Comparison of ENCODE assay signal across 20 cellular contexts in genomic region chr1:228245111-228245510, GRCh38. TPM values are rescaled to one million over a fixed set of nuclear protein-coding genes. Genes with fewer than 3 reads are reported as not detected.
DNase-seq lines count a peak whose midpoint lies in the region; ATAC-seq, FAIRE-seq and TF ChIP-seq lines count a peak whose summit lies in the region.
"Had no signal": no experiment of that assay in that cellular context is flagged by ENCODE, and none has a peak within 500 bp of the region (broad histone marks: within the 10 kb centered on the region; RNA-seq: fewer than 3 reads in every experiment).

No MANE protein-coding gene starts in this region.

- H3K36me3 ChIP-seq in K562 (ENCODE audit: control insufficient read depth, insufficient read depth, low read length) (peaks cover 7% of the 10 kb centered on the region; the same call in 1 of the 3 replicates), keratinocyte (ENCODE audit: control insufficient read depth in 2 of 2, extremely low read depth in 1 of 2, insufficient read depth in 2 of 2, low read length in 2 of 2) (peaks cover 6 to 7% of the 10 kb centered on the region in 2 experiments), sigmoid colon (peaks cover 0 to 9% (median 2%) of the 10 kb centered on the region in 4 donors)

- H3K9me3 ChIP-seq in K562 (replicated peaks; ENCODE audit: control insufficient read depth, insufficient read depth, low read depth, low read length): peaks cover 23% of the 10 kb centered on the region
- peaks cover 15% of the 10 kb centered on the region for H3K9me3 ChIP-seq in keratinocyte (ENCODE audit: control insufficient read depth, low read depth, low read length)
- H3K9me3 ChIP-seq in sigmoid colon: peaks cover 6 to 37% (median 21%) of the 10 kb centered on the region in 4 donors

- H3K27me3 ChIP-seq in K562 (ENCODE audit: control insufficient read depth in 2 of 2, insufficient read depth in 2 of 2, low read length in 2 of 2): no peaks in the 10 kb centered on the region
- no peaks in the 10 kb centered on the region for H3K27me3 ChIP-seq in keratinocyte (ENCODE audit: control insufficient read depth, extremely low read depth, insufficient read depth, low read length)
- no peaks in the 10 kb centered on the region for H3K27me3 ChIP-seq in sigmoid colon

- H3K27ac ChIP-seq in K562 (ENCODE audit: extremely low read depth, low read depth, low read length) (no peak overlapping the region), keratinocyte (ENCODE audit: control insufficient read depth, insufficient read depth, low read length) (no peak overlapping the region), sigmoid colon (no peak overlapping the region)
- H3K27ac ChIP-seq: C4-2B, HL-60 had no signal

- dilution Hi-C loops in keratinocyte (cut with MboI; ENCODE audit: extremely low pct_ligation_motif_present, low sequenced_read_pairs): no loop called here

- no peak overlapping the region for H3K4me2 ChIP-seq in K562 (ENCODE audit: insufficient read depth, low read length)
- no peak overlapping the region for H3K4me2 ChIP-seq in keratinocyte (ENCODE audit: control insufficient read depth, extremely low read depth, insufficient read depth, low read depth, low read length)
- H3K4me2 ChIP-seq: GM23338 had no signal

- H3K4me1 ChIP-seq in K562 (replicated peaks in 1 of 2; ENCODE audit: control insufficient read depth in 2 of 2, insufficient read depth in 2 of 2, low read length in 2 of 2): no peaks in the 10 kb centered on the region
- H3K4me1 ChIP-seq in keratinocyte (ENCODE audit: control insufficient read depth, extremely low read depth, insufficient read depth, low read length): no peaks in the 10 kb centered on the region
- no peaks in the 10 kb centered on the region for H3K4me1 ChIP-seq in sigmoid colon

- intact Hi-C loops in K562 (cut with micrococcal nuclease): no loop called here
- intact Hi-C loops in sigmoid colon (cut with DNase I): loop anchor here (10.0 kb wide), 1 partner anchor 80 kb away; no protein-coding TSS in a partner anchor

- TF ChIP-seq POLR2A in K562 (conservative IDR thresholded peaks at IDR 0.05) (no peak), sigmoid colon (IDR thresholded peaks at IDR 0.05) (no peak)

- H3K79me2 ChIP-seq in K562 (ENCODE audit: control insufficient read depth, insufficient read depth, low read length) (no peaks in the 10 kb centered on the region), keratinocyte (ENCODE audit: control insufficient read depth, insufficient read depth, low read length) (no peaks in the 10 kb centered on the region)

- H4K20me1 ChIP-seq in K562 (replicated peaks; ENCODE audit: control insufficient read depth, insufficient read depth, low read length) (no peaks in the 10 kb centered on the region), keratinocyte (ENCODE audit: control insufficient read depth, extremely low read depth, insufficient read depth, low read length) (no peaks in the 10 kb centered on the region)

- H2AFZ ChIP-seq in K562 (ENCODE audit: low read depth, low read length) (no peak overlapping the region), keratinocyte (ENCODE audit: control insufficient read depth, low read length) (no peak overlapping the region)
- H2AFZ ChIP-seq: GM23338 had no signal

- no peak for TF ChIP-seq EP300 in K562 (IDR thresholded peaks at IDR 0.05; ENCODE audit: low read length)
- no peak for TF ChIP-seq EP300 in sigmoid colon (IDR thresholded peaks at IDR 0.05)

- BruUV-seq in K562 (replicated peaks; lab: Mats Ljungman, UMichigan): no TSS peak

- TF ChIP-seq RAD21 in K562 (CRISPR knock-in tag; conservative IDR thresholded peaks at IDR 0.05 in 1 of 2, IDR thresholded peaks at IDR 0.05 in 1 of 2): no peak

- H3K9me1 ChIP-seq in K562 (ENCODE audit: control insufficient read depth, insufficient read depth, low read length) (no peaks in the 10 kb centered on the region), keratinocyte (ENCODE audit: control insufficient read depth, extremely low read depth, insufficient read depth, low read length) (no peaks in the 10 kb centered on the region)

- 11% methylated on average over 3 of the region's 3 CpGs for WGBS in K562 (ENCODE audit: insufficient coverage, low coverage, missing lambda C conversion rate)
- WGBS in sigmoid colon, 2 donors: 89 to 92% methylated on average over 3 of the region's 3 CpGs

- DNase-seq in HTR-8/SVneo (ENCODE audit: insufficient read length, low spot score) (no peak), K562 (ENCODE audit: extremely low read depth in 1 of 4, low spot score in 3 of 4) (no peak), keratinocyte (ENCODE audit: low read depth, low spot score) (no peak), NCI-H526 (lab: John Stamatoyannopoulos, UW) (no peak), sigmoid colon (no peak), RCC 7860 (ENCODE audit: low spot score) (no peak)
- DNase-seq: AML-193; CD4-positive, alpha-beta memory T cell; DMS153; DMS79; GDM1; HCEC 1CT; HFFc6 had no signal

- H3K4me3 ChIP-seq in K562 (no peak overlapping the region), keratinocyte (ENCODE audit: control insufficient read depth in 2 of 3, extremely low read depth in 1 of 3, insufficient read depth in 2 of 3, low read depth in 1 of 3, low read length in 3 of 3) (no peak overlapping the region), sigmoid colon (no peak overlapping the region)
- H3K4me3 ChIP-seq: GM23338 had no signal

- FAIRE-seq in HTR-8/SVneo (lab: Jason Lieb, UNC) (peak; percentile 9), K562 (lab: Jason Lieb, UNC) (peak; percentile 58), keratinocyte (lab: Jason Lieb, UNC) (peak; percentile 13), RCC 7860 (lab: Jason Lieb, UNC) (no peak)
- FAIRE-seq: A204.1, GM12892, GM18507, H54 had no signal

- TF ChIP-seq CTCF in K562 (IDR thresholded peaks at IDR 0.05 in 2 of 3, conservative IDR thresholded peaks at IDR 0.05 in 1 of 3; ENCODE audit: insufficient read depth in 2 of 3, low read depth in 1 of 3, low read length in 3 of 3): no peak
- no peak for TF ChIP-seq CTCF in keratinocyte (optimal IDR thresholded peaks at IDR 0.05 in 1 of 3, IDR thresholded peaks at IDR 0.05 in 1 of 3, conservative IDR thresholded peaks at IDR 0.05 in 1 of 3; ENCODE audit: extremely low read depth in 1 of 3, insufficient read depth in 2 of 3, low read length in 3 of 3)
- TF ChIP-seq CTCF in sigmoid colon (IDR thresholded peaks at IDR 0.05): no peak

- no peak for ATAC-seq in K562
- ATAC-seq: GM23338 had no signal

- POLR2A ChIA-PET in K562 (lab: Yijun Ruan, JAX): interaction anchor here (0.7 to 1.5 kb wide), 2 partner anchors 15 to 22 kb away, joined by 3 read pairs; no protein-coding TSS in a partner anchor

- in situ Hi-C loops in K562 (cut with MboI): no loop called here

- H3K9ac ChIP-seq in K562 (ENCODE audit: insufficient read depth in 1 of 2, low read depth in 2 of 2, low read length in 2 of 2) (no peak overlapping the region), keratinocyte (ENCODE audit: control insufficient read depth, extremely low read depth, insufficient read depth, low read length) (no peak overlapping the region)

- CTCF ChIA-PET in K562 (lab: Yijun Ruan, JAX; ENCODE audit: low intra/inter-chr PET ratio): no interaction called here

TF ChIP-seq in K562, 482 proteins besides CTCF, POLR2A, EP300 and RAD21 (continues in another document):
- 0 out of 2 replicates have a peak, but pooled peaks have one; percentile 44 for TF ChIP-seq CBX1 (IDR thresholded peaks at IDR 0.05; ENCODE audit: low read depth)
- TF ChIP-seq NELFE (IDR thresholded peaks at IDR 0.05; ENCODE audit: insufficient read depth, insufficient read length): no peak
- no peak for TF ChIP-seq SRF (CRISPR knock-in tag; IDR thresholded peaks at IDR 0.05)
- TF ChIP-seq CBX3 (IDR thresholded peaks at IDR 0.05; ENCODE audit: borderline replicate concordance in 1 of 2, low read length in 2 of 2): peak in 1 of 2 experiments; percentile 75; a peak in 2 of 3 replicates
- TF ChIP-seq CBX5 (IDR thresholded peaks at IDR 0.05; ENCODE audit: borderline replicate concordance, low read depth): 0 out of 2 replicates have a peak, but pooled peaks have one; percentile 62

RNA-seq across cellular contexts. Expression of gene OBSCN, which starts 37.3 kb away (rescaled TPM):
- total RNA-seq in K562 (2011; cell fraction: chromatin; rRNA removed; ENCODE audit: low replicate concordance): 22.3 and 52.9 TPM in 2 replicates
- 25.5 and 27.1 TPM in 2 replicates for total RNA-seq in K562 (2011; cell fraction: nucleolus; rRNA removed)
- 20.5 and 20.6 TPM in 2 replicates for total RNA-seq in K562 (2011; cell fraction: nucleoplasm; rRNA removed)
- 11.8 and 12.0 TPM in 2 replicates for total RNA-seq in K562 (2014; rRNA removed)
- total RNA-seq in K562 (2014; rRNA removed; fragmentation: Illumina TruSeq; extraction: Trizol): 0.83 and 1.7 TPM in 2 replicates
- 4.1 and 5.0 TPM in 2 replicates for total RNA-seq in K562 (2015; rRNA removed; fragmentation: Illumina TruSeq; extraction: Trizol)
- 17.4 and 19.7 TPM in 2 replicates for total RNA-seq in K562 (2021)
- polyA plus RNA-seq in K562 (2011; rRNA removed): 3.4 and 5.6 TPM in 2 replicates
- 3.0 and 8.2 TPM in 2 replicates for polyA plus RNA-seq in K562 (2011; cell fraction: cytosol; rRNA removed)
- 22.5 and 42.0 TPM in 2 replicates for polyA plus RNA-seq in K562 (2011; cell fraction: nucleus; rRNA removed)
- 15.8 and 26.7 TPM in 2 replicates for polyA plus RNA-seq in K562 (2012)
- polyA plus RNA-seq in K562 (2014; fragmentation: Illumina TruSeq; extraction: Trizol): 3.6 and 6.9 TPM in 2 replicates
- under 1 TPM; 0.18 to 0.29 TPM for polyA plus RNA-seq in K562 (2014; fragmentation: Nextera tagmentation; extraction: Ambion mirVana)
- 11.1 and 12.5 TPM in 2 replicates for polyA plus RNA-seq in K562 (2014; rRNA removed)
- polyA minus RNA-seq in K562 (2011; rRNA and poly(A)+ RNA removed): 3.4 TPM in 2 replicates
- 8.2 and 10.9 TPM in 2 replicates for polyA minus RNA-seq in K562 (2011; cell fraction: cytosol; rRNA and poly(A)+ RNA removed)
- 7.0 and 7.1 TPM in 2 replicates for polyA minus RNA-seq in K562 (2011; cell fraction: nucleus; rRNA and poly(A)+ RNA removed)
- polyA plus RNA-seq in keratinocyte: 1.6 to 3.5 TPM (median 1.8 TPM) in 3 replicates
- 2.6 TPM for polyA plus RNA-seq in keratinocyte (2011; ENCODE audit: low read depth)
- 0.74 and 1.5 TPM in 2 replicates for polyA plus RNA-seq in keratinocyte (2011; cell fraction: cytosol; rRNA removed)
- polyA plus RNA-seq in keratinocyte (2011; cell fraction: nucleus; rRNA removed): 15.7 and 26.8 TPM in 2 replicates
- 2.4 and 3.8 TPM in 2 replicates for polyA plus RNA-seq in keratinocyte (2012; ENCODE audit: low replicate concordance)
- 6.1 to 8.1 TPM (median 7.0 TPM) in 3 replicates for polyA minus RNA-seq in keratinocyte
- 2.7 TPM for polyA minus RNA-seq in keratinocyte (2011; cell fraction: cytosol; rRNA and poly(A)+ RNA removed)
- 17.4 and 31.7 TPM in 2 replicates for polyA minus RNA-seq in keratinocyte (2011; cell fraction: nucleus; rRNA and poly(A)+ RNA removed)
- total RNA-seq in sigmoid colon: 10 to 100 TPM; 12.1 to 21.0 (median 16.3) TPM
- polyA plus RNA-seq in sigmoid colon: 10 to 100 TPM in 1 of 3 donors, 1 to 10 TPM in 1, under 1 TPM in 1; 0.92 to 13.1 (median 2.4) TPM
